21 cellular contexts compared by ENCODE assay signal in the genomic region with DNA sequence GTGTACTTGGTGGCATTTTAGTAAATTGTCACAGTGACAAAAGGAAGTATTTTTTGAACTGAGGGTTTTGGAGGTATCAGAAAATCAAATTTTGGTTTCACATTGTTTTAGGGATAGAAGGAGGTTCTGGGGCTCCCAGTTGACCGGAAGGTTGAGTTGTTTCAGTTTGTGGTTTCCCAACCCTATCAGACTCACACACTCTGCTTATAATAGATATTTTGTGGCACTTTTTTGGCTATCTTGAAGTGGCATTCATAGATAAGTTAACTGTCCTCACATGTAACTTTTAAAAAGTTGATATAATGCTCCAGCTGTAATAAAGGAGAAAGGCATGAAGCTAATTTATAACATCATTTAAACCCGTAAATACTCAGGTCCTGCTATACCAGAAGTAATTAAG. TPM values are rescaled to one million over a fixed set of nuclear protein-coding genes. Genes with fewer than 3 reads are reported as not detected.
DNase-seq lines count a peak whose midpoint lies in the region; ATAC-seq, FAIRE-seq and TF ChIP-seq lines count a peak whose summit lies in the region.
"Had no signal": no experiment of that assay in that cellular context is flagged by ENCODE, and none has a peak within 500 bp of the region (broad histone marks: within the 10 kb centered on the region; RNA-seq: fewer than 3 reads in every experiment).

No MANE protein-coding gene starts in this region.

- no peaks in the 10 kb centered on the region for H3K9me3 ChIP-seq in K562 (replicated peaks; ENCODE audit: control insufficient read depth, insufficient read depth, low read depth, low read length)
- H3K9me3 ChIP-seq in CD8-positive, alpha-beta T cell (ENCODE audit: low read length) = no peaks in the 10 kb centered on the region
- H3K9me3 ChIP-seq: upper lobe of right lung had no signal

- no peak overlapping the region for H3K4me3 ChIP-seq in K562
- no peak overlapping the region for H3K4me3 ChIP-seq in CD8-positive, alpha-beta T cell (ENCODE audit: low read depth, low read length)
- H3K4me3 ChIP-seq: lung, upper lobe of right lung had no signal

- H3K4me1 ChIP-seq in K562 (replicated peaks in 1 of 2; ENCODE audit: control insufficient read depth in 2 of 2, insufficient read depth in 2 of 2, low read length in 2 of 2) = peaks cover 23 to 38% of the 10 kb centered on the region in 2 experiments
- peaks cover 13% of the 10 kb centered on the region for H3K4me1 ChIP-seq in CD8-positive, alpha-beta T cell (ENCODE audit: insufficient read depth, low read length)

- TF ChIP-seq CTCF in K562 (IDR thresholded peaks at IDR 0.05 in 2 of 3, conservative IDR thresholded peaks at IDR 0.05 in 1 of 3; ENCODE audit: insufficient read depth in 2 of 3, low read depth in 1 of 3, low read length in 3 of 3) = no peak
- no peak for TF ChIP-seq CTCF in osteocyte (IDR thresholded peaks at IDR 0.05)
- TF ChIP-seq CTCF in CD8-positive, alpha-beta T cell (IDR thresholded peaks at IDR 0.05) = no peak

- H3K27ac ChIP-seq in K562 (ENCODE audit: extremely low read depth, low read depth, low read length) = peak overlapping the region; percentile 93; the same call in 2 of the 3 replicates
- no peak overlapping the region for H3K27ac ChIP-seq in CD8-positive, alpha-beta T cell (ENCODE audit: low read depth, low read length)
- H3K27ac ChIP-seq: upper lobe of right lung, VCaP had no signal

- H3K9me3 Mint-ChIP-seq in osteocyte (ENCODE audit: unreplicated experiment) = no peaks in the 10 kb centered on the region
- no peaks in the 10 kb centered on the region for H3K9me3 Mint-ChIP-seq in CD8-positive, alpha-beta T cell
- H3K9me3 Mint-ChIP-seq: nephron progenitor cell; stimulated activated naive CD8-positive, alpha-beta T cell treated with anti-CD3 and anti-CD28 coated beads, Interleukin-15, Interleukin-2, amounts not matched to agents 100 ng/mL and 50 ng/mL, for 24 hours had no signal

- no peaks in the 10 kb centered on the region for H3K27me3 ChIP-seq in K562 (ENCODE audit: control insufficient read depth in 2 of 2, insufficient read depth in 2 of 2, low read length in 2 of 2)
- no peaks in the 10 kb centered on the region for H3K27me3 ChIP-seq in CD8-positive, alpha-beta T cell (ENCODE audit: insufficient read depth, low read length)
- H3K27me3 ChIP-seq: upper lobe of right lung had no signal

- TF ChIP-seq EP300 in K562 (IDR thresholded peaks at IDR 0.05; ENCODE audit: low read length) = peak; percentile 98

- no peak overlapping the region for H3K4me3 Mint-ChIP-seq in osteocyte (ENCODE audit: unreplicated experiment)
- no peak overlapping the region for H3K4me3 Mint-ChIP-seq in CD8-positive, alpha-beta T cell
- H3K4me3 Mint-ChIP-seq: nephron progenitor cell; stimulated activated naive CD8-positive, alpha-beta T cell treated with anti-CD3 and anti-CD28 coated beads, Interleukin-15, Interleukin-2, amounts not matched to agents 100 ng/mL and 50 ng/mL, for 24 hours had no signal

- DNase-seq in GF-D8 (lab: John Stamatoyannopoulos, UW) (peak; percentile 27), K562 (ENCODE audit: extremely low read depth in 1 of 4, low spot score in 3 of 4) (peak; percentile 38 to 73 (median 44)), osteocyte (ENCODE audit: extremely low spot score, unreplicated experiment) (no peak)
- no peak for DNase-seq in activated effector memory CD4-positive, alpha-beta T cell treated with anti-CD3 and anti-CD28 coated beads, Interleukin-2, amount 50 U/mL, for 16 hours
- no peak for DNase-seq in CD8-positive, alpha-beta T cell
- DNase-seq: activated gamma-delta T cell treated with Interleukin-2 at 50 U/mL for 16 hours; aorta; NCI-H748 treated with DMSO at 0.1 percent for 48 hours; nephron progenitor cell; stimulated activated CD4-positive, alpha-beta T cell treated with anti-CD3 and anti-CD28 coated beads, Interleukin-12 subunit alpha, Interleukin-12 subunit beta, amount 100 ng/mL, for 4 hours; upper lobe of right lung had no signal

- WGBS in K562 (ENCODE audit: insufficient coverage, low coverage, missing lambda C conversion rate) = 0% methylated on average over 2 of the region's 2 CpGs

- H3K9ac ChIP-seq in K562 (ENCODE audit: insufficient read depth in 1 of 2, low read depth in 2 of 2, low read length in 2 of 2) = peak overlapping the region in 1 of 2 experiments; percentile 63; a peak in 2 of 4 replicates

- CTCF ChIA-PET in K562 (lab: Yijun Ruan, JAX; ENCODE audit: low intra/inter-chr PET ratio) = no interaction called here
- CTCF ChIA-PET in CD8-positive, alpha-beta T cell (lab: Charles Lee) = no interaction called here

- no peaks in the 10 kb centered on the region for H3K27me3 Mint-ChIP-seq in osteocyte (ENCODE audit: unreplicated experiment)
- no peaks in the 10 kb centered on the region for H3K27me3 Mint-ChIP-seq in CD8-positive, alpha-beta T cell (ENCODE audit: low read depth)
- H3K27me3 Mint-ChIP-seq: stimulated activated naive CD8-positive, alpha-beta T cell treated with anti-CD3 and anti-CD28 coated beads, Interleukin-15, Interleukin-2, amounts not matched to agents 100 ng/mL and 50 ng/mL, for 24 hours had no signal

- H3K36me3 ChIP-seq in K562 (ENCODE audit: control insufficient read depth, insufficient read depth, low read length) = peaks cover 15% of the 10 kb centered on the region
- H3K36me3 ChIP-seq in CD8-positive, alpha-beta T cell (ENCODE audit: insufficient read depth, low read length) = no peaks in the 10 kb centered on the region
- H3K36me3 ChIP-seq: upper lobe of right lung had no signal

- H3K4me2 ChIP-seq in K562 (ENCODE audit: insufficient read depth, low read length) = peak overlapping the region; percentile 69

- TF ChIP-seq POLR2A in K562 (conservative IDR thresholded peaks at IDR 0.05) = no peak

- no peak overlapping the region for H2AFZ ChIP-seq in K562 (ENCODE audit: low read depth, low read length)

- peaks cover 95% of the 10 kb centered on the region for H3K79me2 ChIP-seq in K562 (ENCODE audit: control insufficient read depth, insufficient read depth, low read length)

- POLR2A ChIA-PET in K562 (lab: Yijun Ruan, JAX) = no interaction called here
- POLR2A ChIA-PET in CD8-positive, alpha-beta T cell (lab: Charles Lee) = no interaction called here

- peak; percentile 63 for ATAC-seq in GM21528 (IDR thresholded peaks at IDR 0.05; ENCODE audit: low FRiP score, unreplicated experiment)
- ATAC-seq in HG03432 (IDR thresholded peaks at IDR 0.05; ENCODE audit: unreplicated experiment) = peak; percentile 69
- ATAC-seq in K562 = peak; percentile 76
- ATAC-seq in CD8-positive, alpha-beta T cell = no peak
- ATAC-seq in HG02840 (IDR thresholded peaks at IDR 0.05; ENCODE audit: low FRiP score, unreplicated experiment) = no peak
- ATAC-seq: HepG2, upper lobe of right lung had no signal

- no peaks in the 10 kb centered on the region for H3K36me3 Mint-ChIP-seq in osteocyte (ENCODE audit: unreplicated experiment)
- peaks cover 27% of the 10 kb centered on the region for H3K36me3 Mint-ChIP-seq in CD8-positive, alpha-beta T cell

- no TSS peak for BruUV-seq in K562 (replicated peaks; lab: Mats Ljungman, UMichigan)

- H3K4me1 Mint-ChIP-seq in osteocyte (ENCODE audit: unreplicated experiment) = peaks cover 4% of the 10 kb centered on the region
- H3K4me1 Mint-ChIP-seq in CD8-positive, alpha-beta T cell (ENCODE audit: low read depth) = peaks cover 70% of the 10 kb centered on the region

- no peak for TF ChIP-seq RAD21 in K562 (CRISPR knock-in tag; conservative IDR thresholded peaks at IDR 0.05 in 1 of 2, IDR thresholded peaks at IDR 0.05 in 1 of 2)

- in situ Hi-C loops in K562 (cut with MboI) = no loop called here

- FAIRE-seq in K562 (lab: Jason Lieb, UNC) = peak; percentile 70
- FAIRE-seq: endothelial cell of umbilical vein, GM18507, HepG2, RCC 7860 had no signal

- intact Hi-C loops in K562 (cut with micrococcal nuclease) = no loop called here
- intact Hi-C loops in CD8-positive, alpha-beta T cell (cut with DNase I, micrococcal nuclease) = no loop called here

- H3K9me1 ChIP-seq in K562 (ENCODE audit: control insufficient read depth, insufficient read depth, low read length) = no peaks in the 10 kb centered on the region

- no peak overlapping the region for H3K27ac Mint-ChIP-seq in osteocyte (ENCODE audit: unreplicated experiment)
- no peak overlapping the region for H3K27ac Mint-ChIP-seq in CD8-positive, alpha-beta T cell
- H3K27ac Mint-ChIP-seq: nephron progenitor cell; stimulated activated naive CD8-positive, alpha-beta T cell treated with anti-CD3 and anti-CD28 coated beads, Interleukin-15, Interleukin-2, amounts not matched to agents 100 ng/mL and 50 ng/mL, for 24 hours had no signal

- H4K20me1 ChIP-seq in K562 (replicated peaks; ENCODE audit: control insufficient read depth, insufficient read depth, low read length) = peaks cover 12% of the 10 kb centered on the region

RNA-seq across cellular contexts. Expression of a gene that starts 12.7 kb away (rescaled TPM):
- 165 and 168 TPM in 2 replicates for total RNA-seq in K562 (2011; cell fraction: chromatin; rRNA removed; ENCODE audit: low replicate concordance)
- 84.4 and 85.4 TPM in 2 replicates for total RNA-seq in K562 (2011; cell fraction: nucleolus; rRNA removed)
- 96.1 and 121 TPM in 2 replicates for total RNA-seq in K562 (2011; cell fraction: nucleoplasm; rRNA removed)
- total RNA-seq in K562 (2014; rRNA removed) (22.0 and 22.4 TPM in 2 replicates), K562 (2014; rRNA removed; fragmentation: Illumina TruSeq; extraction: Trizol) (43.6 and 51.1 TPM in 2 replicates), K562 (2015; rRNA removed; fragmentation: Illumina TruSeq; extraction: Trizol) (33.5 and 37.3 TPM in 2 replicates), K562 (2021) (33.5 and 39.7 TPM in 2 replicates), osteocyte (38.3 and 46.5 TPM in 2 replicates)
- polyA plus RNA-seq in K562 (2011; rRNA removed) (69.2 and 76.1 TPM in 2 replicates), K562 (2014; fragmentation: Illumina TruSeq; extraction: Trizol) (32.2 and 37.6 TPM in 2 replicates), K562 (2014; fragmentation: Nextera tagmentation; extraction: Ambion mirVana) (10 to 100 TPM; 33.7 to 53.9 TPM), K562 (2014; rRNA removed) (25.7 and 25.8 TPM in 2 replicates)
- polyA plus RNA-seq in K562 (2011; cell fraction: cytosol; rRNA removed) = 49.0 and 59.2 TPM in 2 replicates
- polyA plus RNA-seq in K562 (2011; cell fraction: nucleus; rRNA removed) = 104 and 119 TPM in 2 replicates
- polyA plus RNA-seq in K562 (2012) = 18.5 and 22.9 TPM in 2 replicates
- 124 and 144 TPM in 2 replicates for polyA minus RNA-seq in K562 (2011; rRNA and poly(A)+ RNA removed)
- polyA minus RNA-seq in K562 (2011; cell fraction: cytosol; rRNA and poly(A)+ RNA removed) = 28.2 and 49.7 TPM in 2 replicates
- 95.2 and 160 TPM in 2 replicates for polyA minus RNA-seq in K562 (2011; cell fraction: nucleus; rRNA and poly(A)+ RNA removed)
- total RNA-seq in CD8-positive, alpha-beta T cell = 10 to 100 TPM; 81.9 to 82.6 TPM

RNA-seq across cellular contexts. Expression of a gene that starts 25.1 kb away (rescaled TPM):
- total RNA-seq in K562 (2011; cell fraction: chromatin; rRNA removed; ENCODE audit: low replicate concordance) = 11.2 and 26.9 TPM in 2 replicates
- 5.7 and 6.6 TPM in 2 replicates for total RNA-seq in K562 (2011; cell fraction: nucleolus; rRNA removed)
- total RNA-seq in K562 (2011; cell fraction: nucleoplasm; rRNA removed) = 12.8 and 15.4 TPM in 2 replicates
- 8.8 and 11.3 TPM in 2 replicates for total RNA-seq in K562 (2014; rRNA removed)
- total RNA-seq in K562 (2014; rRNA removed; fragmentation: Illumina TruSeq; extraction: Trizol) = 13.8 and 14.1 TPM in 2 replicates
- 13.3 and 13.4 TPM in 2 replicates for total RNA-seq in K562 (2015; rRNA removed; fragmentation: Illumina TruSeq; extraction: Trizol)
- 12.4 and 13.1 TPM in 2 replicates for total RNA-seq in K562 (2021)
- 8.1 and 10.9 TPM in 2 replicates for polyA plus RNA-seq in K562 (2011; rRNA removed)
- polyA plus RNA-seq in K562 (2011; cell fraction: cytosol; rRNA removed) = 5.4 and 7.0 TPM in 2 replicates
- polyA plus RNA-seq in K562 (2011; cell fraction: nucleus; rRNA removed) = 4.5 and 5.5 TPM in 2 replicates
- 6.9 and 9.5 TPM in 2 replicates for polyA plus RNA-seq in K562 (2012)
- polyA plus RNA-seq in K562 (2014; fragmentation: Illumina TruSeq; extraction: Trizol) = 11.0 and 12.1 TPM in 2 replicates
- 1 to 10 TPM; 2.7 to 6.0 TPM for polyA plus RNA-seq in K562 (2014; fragmentation: Nextera tagmentation; extraction: Ambion mirVana)
- polyA plus RNA-seq in K562 (2014; rRNA removed) = 9.6 and 11.3 TPM in 2 replicates
- 7.2 and 8.7 TPM in 2 replicates for polyA minus RNA-seq in K562 (2011; rRNA and poly(A)+ RNA removed)
- polyA minus RNA-seq in K562 (2011; cell fraction: cytosol; rRNA and poly(A)+ RNA removed) = 6.2 and 6.3 TPM in 2 replicates
- 3.6 and 6.0 TPM in 2 replicates for polyA minus RNA-seq in K562 (2011; cell fraction: nucleus; rRNA and poly(A)+ RNA removed)
- 17.1 and 18.3 TPM in 2 replicates for total RNA-seq in osteocyte
- 10 to 100 TPM; 31.2 to 31.9 TPM for total RNA-seq in CD8-positive, alpha-beta T cell

Comparison
In these comparisons a context has a peak if more than half of its experiments do, and no peak if none do; other contexts are left out.
1. DNase-seq: peak in GF-D8 (single experiment) and K562 (4 of 4); none in activated effector memory CD4-positive, alpha-beta T cell treated with anti-CD3 and anti-CD28 coated beads, Interleukin-2, amount 50 U/mL, for 16 hours (single experiment), osteocyte (single experiment) and CD8-positive, alpha-beta T cell (0 of 7).
2. ATAC-seq: peak in GM21528 (single experiment), HG03432 (single experiment) and K562 (single experiment); none in CD8-positive, alpha-beta T cell (single experiment) and HG02840 (single experiment).